Comparison of ENCODE assay signal across 1 cellular context in the genomic region with DNA sequence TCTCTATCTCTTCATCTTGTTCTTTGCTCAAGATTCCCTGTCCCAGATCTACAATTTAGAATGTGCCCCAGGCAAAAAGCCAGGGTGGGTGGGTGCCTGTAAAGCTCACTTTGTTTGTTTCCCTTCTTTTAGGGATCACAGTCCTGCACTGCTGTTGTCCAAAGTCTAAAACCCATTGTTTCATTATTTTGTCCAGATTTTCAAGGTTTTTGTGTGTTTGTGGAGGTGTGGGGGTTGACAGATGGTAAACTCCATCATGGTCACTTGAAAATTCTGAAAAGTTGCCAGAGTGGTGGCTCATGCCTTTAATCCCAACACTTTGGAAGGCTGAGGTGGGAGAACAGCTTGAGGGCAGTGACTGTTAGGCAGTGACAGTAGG.
TF ChIP-seq lines count a peak whose summit lies in the region.

No MANE protein-coding gene starts in this region.

TF ChIP-seq in HepG2, 621 proteins besides CTCF, POLR2A, EP300 and RAD21 (continued from another document and continues in another):
- TF ChIP-seq GABPA (IDR thresholded peaks at IDR 0.05; ENCODE audit: low read depth, low read length), result no peak
- no peak for TF ChIP-seq GABPA (CRISPR knock-in tag; IDR thresholded peaks at IDR 0.05; ENCODE audit: low read depth)
- no peak for TF ChIP-seq RBM39 (IDR thresholded peaks at IDR 0.05; ENCODE audit: low read depth, low read length, poor library complexity, severe bottlenecking)
- TF ChIP-seq MEIS1 (CRISPR knock-in tag; IDR thresholded peaks at IDR 0.05; ENCODE audit: borderline replicate concordance), result no peak
- TF ChIP-seq, protein P1, sequence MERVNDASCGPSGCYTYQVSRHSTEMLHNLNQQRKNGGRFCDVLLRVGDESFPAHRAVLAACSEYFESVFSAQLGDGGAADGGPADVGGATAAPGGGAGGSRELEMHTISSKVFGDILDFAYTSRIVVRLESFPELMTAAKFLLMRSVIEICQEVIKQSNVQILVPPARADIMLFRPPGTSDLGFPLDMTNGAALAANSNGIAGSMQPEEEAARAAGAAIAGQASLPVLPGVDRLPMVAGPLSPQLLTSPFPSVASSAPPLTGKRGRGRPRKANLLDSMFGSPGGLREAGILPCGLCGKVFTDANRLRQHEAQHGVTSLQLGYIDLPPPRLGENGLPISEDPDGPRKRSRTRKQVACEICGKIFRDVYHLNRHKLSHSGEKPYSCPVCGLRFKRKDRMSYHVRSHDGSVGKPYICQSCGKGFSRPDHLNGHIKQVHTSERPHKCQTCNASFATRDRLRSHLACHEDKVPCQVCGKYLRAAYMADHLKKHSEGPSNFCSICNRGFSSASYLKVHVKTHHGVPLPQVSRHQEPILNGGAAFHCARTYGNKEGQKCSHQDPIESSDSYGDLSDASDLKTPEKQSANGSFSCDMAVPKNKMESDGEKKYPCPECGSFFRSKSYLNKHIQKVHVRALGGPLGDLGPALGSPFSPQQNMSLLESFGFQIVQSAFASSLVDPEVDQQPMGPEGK (CRISPR knock-in tag; IDR thresholded peaks at IDR 0.05), result peak; percentile 62; the same call in 1 of the 2 replicates
- no peak for TF ChIP-seq CHD4 (IDR thresholded peaks at IDR 0.05; ENCODE audit: borderline replicate concordance, low read length)
- no peak for TF ChIP-seq YEATS4 (CRISPR knock-in tag; IDR thresholded peaks at IDR 0.05; ENCODE audit: borderline replicate concordance)
- TF ChIP-seq ZMYM4 (CRISPR knock-in tag; IDR thresholded peaks at IDR 0.05), result peak; percentile 55; the same call in 1 of the 2 replicates
- peak; percentile 83 for TF ChIP-seq GATAD2A (CRISPR knock-in tag; IDR thresholded peaks at IDR 0.05)
- TF ChIP-seq, protein P2, sequence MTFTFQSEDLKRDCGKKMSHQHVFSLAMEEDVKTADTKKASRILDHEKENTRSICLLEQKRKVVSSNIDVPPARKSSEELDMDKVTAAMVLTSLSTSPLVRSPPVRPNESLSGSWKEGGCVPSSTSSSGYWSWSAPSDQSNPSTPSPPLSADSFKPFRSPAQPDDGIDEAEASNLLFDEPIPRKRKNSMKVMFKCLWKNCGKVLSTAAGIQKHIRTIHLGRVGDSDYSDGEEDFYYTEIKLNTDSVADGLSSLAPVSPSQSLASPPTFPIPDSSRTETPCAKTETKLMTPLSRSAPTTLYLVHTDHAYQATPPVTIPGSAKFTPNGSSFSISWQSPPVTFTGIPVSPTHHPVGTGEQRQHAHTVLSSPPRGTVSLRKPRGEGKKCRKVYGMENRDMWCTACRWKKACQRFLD (CRISPR knock-in tag; IDR thresholded peaks at IDR 0.05; ENCODE audit: borderline replicate concordance), result no peak
- no peak for TF ChIP-seq ZNF256 (CRISPR knock-in tag; conservative IDR thresholded peaks at IDR 0.05)
- peak; percentile 44; the same call in 1 of the 2 replicates for TF ChIP-seq ARNTL (CRISPR knock-in tag; IDR thresholded peaks at IDR 0.05)
- TF ChIP-seq TCF7 (IDR thresholded peaks at IDR 0.05; ENCODE audit: low read depth), result peak; percentile 34; the same call in 1 of the 2 replicates
- TF ChIP-seq TBX2 (CRISPR knock-in tag; IDR thresholded peaks at IDR 0.05; ENCODE audit: borderline replicate concordance), result peak; percentile 89
- TF ChIP-seq, protein P3, sequence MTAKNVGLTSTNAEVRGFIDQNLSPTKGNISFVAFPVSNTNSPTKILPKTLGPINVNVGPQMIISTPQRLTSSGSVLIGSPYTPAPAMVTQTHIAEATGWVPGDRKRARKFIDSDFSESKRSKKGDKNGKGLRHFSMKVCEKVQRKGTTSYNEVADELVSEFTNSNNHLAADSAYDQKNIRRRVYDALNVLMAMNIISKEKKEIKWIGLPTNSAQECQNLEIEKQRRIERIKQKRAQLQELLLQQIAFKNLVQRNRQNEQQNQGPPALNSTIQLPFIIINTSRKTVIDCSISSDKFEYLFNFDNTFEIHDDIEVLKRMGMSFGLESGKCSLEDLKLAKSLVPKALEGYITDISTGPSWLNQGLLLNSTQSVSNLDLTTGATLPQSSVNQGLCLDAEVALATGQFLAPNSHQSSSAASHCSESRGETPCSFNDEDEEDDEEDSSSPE (CRISPR knock-in tag; IDR thresholded peaks at IDR 0.05), result no peak
- no peak for TF ChIP-seq ZNF225 (CRISPR knock-in tag; IDR thresholded peaks at IDR 0.05)
- TF ChIP-seq, protein P4, sequence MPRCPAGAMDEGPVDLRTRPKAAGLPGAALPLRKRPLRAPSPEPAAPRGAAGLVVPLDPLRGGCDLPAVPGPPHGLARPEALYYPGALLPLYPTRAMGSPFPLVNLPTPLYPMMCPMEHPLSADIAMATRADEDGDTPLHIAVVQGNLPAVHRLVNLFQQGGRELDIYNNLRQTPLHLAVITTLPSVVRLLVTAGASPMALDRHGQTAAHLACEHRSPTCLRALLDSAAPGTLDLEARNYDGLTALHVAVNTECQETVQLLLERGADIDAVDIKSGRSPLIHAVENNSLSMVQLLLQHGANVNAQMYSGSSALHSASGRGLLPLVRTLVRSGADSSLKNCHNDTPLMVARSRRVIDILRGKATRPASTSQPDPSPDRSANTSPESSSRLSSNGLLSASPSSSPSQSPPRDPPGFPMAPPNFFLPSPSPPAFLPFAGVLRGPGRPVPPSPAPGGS (CRISPR knock-in tag; IDR thresholded peaks at IDR 0.05), result no peak
- TF ChIP-seq AHR (CRISPR knock-in tag; IDR thresholded peaks at IDR 0.05), result no peak
- TF ChIP-seq MTA1 (CRISPR knock-in tag; IDR thresholded peaks at IDR 0.05; ENCODE audit: borderline replicate concordance), result no peak
- TF ChIP-seq ZSCAN22 (CRISPR knock-in tag; IDR thresholded peaks at IDR 0.05), result no peak
- TF ChIP-seq ZNF530 (CRISPR knock-in tag; IDR thresholded peaks at IDR 0.05; ENCODE audit: low read depth), result no peak
- no peak for TF ChIP-seq HNRNPLL (IDR thresholded peaks at IDR 0.05; ENCODE audit: low read depth, low read length, poor library complexity, severe bottlenecking)
- peak; percentile 69; the same call in 1 of the 2 replicates for TF ChIP-seq TGIF2 (CRISPR knock-in tag; IDR thresholded peaks at IDR 0.05)
- no peak for TF ChIP-seq SMARCC2 (IDR thresholded peaks at IDR 0.05)
- TF ChIP-seq RARA (CRISPR knock-in tag; IDR thresholded peaks at IDR 0.05), result peak; percentile 42
- TF ChIP-seq LCORL (IDR thresholded peaks at IDR 0.05), result peak; percentile 87
- TF ChIP-seq LCORL (CRISPR knock-in tag; IDR thresholded peaks at IDR 0.05), result peak; percentile 98
- TF ChIP-seq, protein P5, sequence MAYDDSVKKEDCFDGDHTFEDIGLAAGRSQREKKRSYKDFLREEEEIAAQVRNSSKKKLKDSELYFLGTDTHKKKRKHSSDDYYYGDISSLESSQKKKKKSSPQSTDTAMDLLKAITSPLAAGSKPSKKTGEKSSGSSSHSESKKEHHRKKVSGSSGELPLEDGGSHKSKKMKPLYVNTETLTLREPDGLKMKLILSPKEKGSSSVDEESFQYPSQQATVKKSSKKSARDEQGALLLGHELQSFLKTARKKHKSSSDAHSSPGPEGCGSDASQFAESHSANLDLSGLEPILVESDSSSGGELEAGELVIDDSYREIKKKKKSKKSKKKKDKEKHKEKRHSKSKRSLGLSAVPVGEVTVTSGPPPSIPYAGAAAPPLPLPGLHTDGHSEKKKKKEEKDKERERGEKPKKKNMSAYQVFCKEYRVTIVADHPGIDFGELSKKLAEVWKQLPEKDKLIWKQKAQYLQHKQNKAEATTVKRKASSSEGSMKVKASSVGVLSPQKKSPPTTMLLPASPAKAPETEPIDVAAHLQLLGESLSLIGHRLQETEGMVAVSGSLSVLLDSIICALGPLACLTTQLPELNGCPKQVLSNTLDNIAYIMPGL (CRISPR knock-in tag; IDR thresholded peaks at IDR 0.05; ENCODE audit: borderline replicate concordance in 1 of 2, low read depth in 1 of 2), result no peak
- no peak for TF ChIP-seq ZNF563 (CRISPR knock-in tag; IDR thresholded peaks at IDR 0.05)
- TF ChIP-seq, protein P6, sequence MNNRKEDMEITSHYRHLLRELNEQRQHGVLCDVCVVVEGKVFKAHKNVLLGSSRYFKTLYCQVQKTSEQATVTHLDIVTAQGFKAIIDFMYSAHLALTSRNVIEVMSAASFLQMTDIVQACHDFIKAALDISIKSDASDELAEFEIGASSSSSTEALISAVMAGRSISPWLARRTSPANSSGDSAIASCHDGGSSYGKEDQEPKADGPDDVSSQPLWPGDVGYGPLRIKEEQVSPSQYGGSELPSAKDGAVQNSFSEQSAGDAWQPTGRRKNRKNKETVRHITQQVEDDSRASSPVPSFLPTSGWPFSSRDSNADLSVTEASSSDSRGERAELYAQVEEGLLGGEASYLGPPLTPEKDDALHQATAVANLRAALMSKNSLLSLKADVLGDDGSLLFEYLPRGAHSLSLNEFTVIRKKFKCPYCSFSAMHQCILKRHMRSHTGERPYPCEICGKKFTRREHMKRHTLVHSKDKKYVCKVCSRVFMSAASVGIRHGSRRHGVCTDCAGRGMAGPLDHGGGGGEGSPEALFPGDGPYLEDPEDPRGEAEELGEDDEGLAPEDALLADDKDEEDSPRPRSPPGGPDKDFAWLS (CRISPR knock-in tag; IDR thresholded peaks at IDR 0.05; ENCODE audit: borderline replicate concordance), result no peak
- no peak for TF ChIP-seq ZNF543 (CRISPR knock-in tag; IDR thresholded peaks at IDR 0.05)
- TF ChIP-seq, protein P7, sequence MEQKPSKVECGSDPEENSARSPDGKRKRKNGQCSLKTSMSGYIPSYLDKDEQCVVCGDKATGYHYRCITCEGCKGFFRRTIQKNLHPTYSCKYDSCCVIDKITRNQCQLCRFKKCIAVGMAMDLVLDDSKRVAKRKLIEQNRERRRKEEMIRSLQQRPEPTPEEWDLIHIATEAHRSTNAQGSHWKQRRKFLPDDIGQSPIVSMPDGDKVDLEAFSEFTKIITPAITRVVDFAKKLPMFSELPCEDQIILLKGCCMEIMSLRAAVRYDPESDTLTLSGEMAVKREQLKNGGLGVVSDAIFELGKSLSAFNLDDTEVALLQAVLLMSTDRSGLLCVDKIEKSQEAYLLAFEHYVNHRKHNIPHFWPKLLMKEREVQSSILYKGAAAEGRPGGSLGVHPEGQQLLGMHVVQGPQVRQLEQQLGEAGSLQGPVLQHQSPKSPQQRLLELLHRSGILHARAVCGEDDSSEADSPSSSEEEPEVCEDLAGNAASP (CRISPR knock-in tag; IDR thresholded peaks at IDR 0.05; ENCODE audit: borderline replicate concordance), result no peak
- no peak for TF ChIP-seq PHB2 (IDR thresholded peaks at IDR 0.05; ENCODE audit: partially characterized antibody)
- TF ChIP-seq, protein P8, sequence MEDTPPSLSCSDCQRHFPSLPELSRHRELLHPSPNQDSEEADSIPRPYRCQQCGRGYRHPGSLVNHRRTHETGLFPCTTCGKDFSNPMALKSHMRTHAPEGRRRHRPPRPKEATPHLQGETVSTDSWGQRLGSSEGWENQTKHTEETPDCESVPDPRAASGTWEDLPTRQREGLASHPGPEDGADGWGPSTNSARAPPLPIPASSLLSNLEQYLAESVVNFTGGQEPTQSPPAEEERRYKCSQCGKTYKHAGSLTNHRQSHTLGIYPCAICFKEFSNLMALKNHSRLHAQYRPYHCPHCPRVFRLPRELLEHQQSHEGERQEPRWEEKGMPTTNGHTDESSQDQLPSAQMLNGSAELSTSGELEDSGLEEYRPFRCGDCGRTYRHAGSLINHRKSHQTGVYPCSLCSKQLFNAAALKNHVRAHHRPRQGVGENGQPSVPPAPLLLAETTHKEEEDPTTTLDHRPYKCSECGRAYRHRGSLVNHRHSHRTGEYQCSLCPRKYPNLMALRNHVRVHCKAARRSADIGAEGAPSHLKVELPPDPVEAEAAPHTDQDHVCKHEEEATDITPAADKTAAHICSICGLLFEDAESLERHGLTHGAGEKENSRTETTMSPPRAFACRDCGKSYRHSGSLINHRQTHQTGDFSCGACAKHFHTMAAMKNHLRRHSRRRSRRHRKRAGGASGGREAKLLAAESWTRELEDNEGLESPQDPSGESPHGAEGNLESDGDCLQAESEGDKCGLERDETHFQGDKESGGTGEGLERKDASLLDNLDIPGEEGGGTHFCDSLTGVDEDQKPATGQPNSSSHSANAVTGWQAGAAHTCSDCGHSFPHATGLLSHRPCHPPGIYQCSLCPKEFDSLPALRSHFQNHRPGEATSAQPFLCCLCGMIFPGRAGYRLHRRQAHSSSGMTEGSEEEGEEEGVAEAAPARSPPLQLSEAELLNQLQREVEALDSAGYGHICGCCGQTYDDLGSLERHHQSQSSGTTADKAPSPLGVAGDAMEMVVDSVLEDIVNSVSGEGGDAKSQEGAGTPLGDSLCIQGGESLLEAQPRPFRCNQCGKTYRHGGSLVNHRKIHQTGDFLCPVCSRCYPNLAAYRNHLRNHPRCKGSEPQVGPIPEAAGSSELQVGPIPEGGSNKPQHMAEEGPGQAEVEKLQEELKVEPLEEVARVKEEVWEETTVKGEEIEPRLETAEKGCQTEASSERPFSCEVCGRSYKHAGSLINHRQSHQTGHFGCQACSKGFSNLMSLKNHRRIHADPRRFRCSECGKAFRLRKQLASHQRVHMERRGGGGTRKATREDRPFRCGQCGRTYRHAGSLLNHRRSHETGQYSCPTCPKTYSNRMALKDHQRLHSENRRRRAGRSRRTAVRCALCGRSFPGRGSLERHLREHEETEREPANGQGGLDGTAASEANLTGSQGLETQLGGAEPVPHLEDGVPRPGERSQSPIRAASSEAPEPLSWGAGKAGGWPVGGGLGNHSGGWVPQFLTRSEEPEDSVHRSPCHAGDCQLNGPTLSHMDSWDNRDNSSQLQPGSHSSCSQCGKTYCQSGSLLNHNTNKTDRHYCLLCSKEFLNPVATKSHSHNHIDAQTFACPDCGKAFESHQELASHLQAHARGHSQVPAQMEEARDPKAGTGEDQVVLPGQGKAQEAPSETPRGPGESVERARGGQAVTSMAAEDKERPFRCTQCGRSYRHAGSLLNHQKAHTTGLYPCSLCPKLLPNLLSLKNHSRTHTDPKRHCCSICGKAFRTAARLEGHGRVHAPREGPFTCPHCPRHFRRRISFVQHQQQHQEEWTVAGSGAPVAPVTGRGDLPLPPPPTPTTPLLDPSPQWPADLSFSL (CRISPR knock-in tag; IDR thresholded peaks at IDR 0.05), result peak; percentile 81; the same call in 1 of the 2 replicates
- peak; percentile 89 for TF ChIP-seq PHF21A (CRISPR knock-in tag; IDR thresholded peaks at IDR 0.05)
- TF ChIP-seq HES4 (CRISPR knock-in tag; IDR thresholded peaks at IDR 0.05; ENCODE audit: borderline replicate concordance), result no peak
- TF ChIP-seq MXI1 (IDR thresholded peaks at IDR 0.05; ENCODE audit: borderline replicate concordance, low read depth, low read length), result no peak
- TF ChIP-seq MXD4 (CRISPR knock-in tag; IDR thresholded peaks at IDR 0.05), result no peak
- TF ChIP-seq ZNF12 (CRISPR knock-in tag; IDR thresholded peaks at IDR 0.05), result no peak
- no peak for TF ChIP-seq ZNF550 (CRISPR knock-in tag; IDR thresholded peaks at IDR 0.05; ENCODE audit: borderline replicate concordance)
- TF ChIP-seq ZNF577 (CRISPR knock-in tag; IDR thresholded peaks at IDR 0.05; ENCODE audit: borderline replicate concordance, low read depth), result no peak
- peak; percentile 28; the same call in 1 of the 2 replicates for TF ChIP-seq ZNF788 (CRISPR knock-in tag; IDR thresholded peaks at IDR 0.05; ENCODE audit: borderline replicate concordance)
- TF ChIP-seq, protein P9, sequence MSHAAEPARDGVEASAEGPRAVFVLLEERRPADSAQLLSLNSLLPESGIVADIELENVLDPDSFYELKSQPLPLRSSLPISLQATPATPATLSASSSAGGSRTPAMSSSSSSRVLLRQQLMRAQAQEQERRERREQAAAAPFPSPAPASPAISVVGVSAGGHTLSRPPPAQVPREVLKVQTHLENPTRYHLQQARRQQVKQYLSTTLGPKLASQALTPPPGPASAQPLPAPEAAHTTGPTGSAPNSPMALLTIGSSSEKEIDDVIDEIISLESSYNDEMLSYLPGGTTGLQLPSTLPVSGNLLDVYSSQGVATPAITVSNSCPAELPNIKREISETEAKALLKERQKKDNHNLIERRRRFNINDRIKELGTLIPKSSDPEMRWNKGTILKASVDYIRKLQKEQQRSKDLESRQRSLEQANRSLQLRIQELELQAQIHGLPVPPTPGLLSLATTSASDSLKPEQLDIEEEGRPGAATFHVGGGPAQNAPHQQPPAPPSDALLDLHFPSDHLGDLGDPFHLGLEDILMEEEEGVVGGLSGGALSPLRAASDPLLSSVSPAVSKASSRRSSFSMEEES (CRISPR knock-in tag; IDR thresholded peaks at IDR 0.05), result 0 out of 2 replicates have a peak, but pooled peaks have one; percentile 35
- peak; percentile 80 for TF ChIP-seq NCOA2 (CRISPR knock-in tag; IDR thresholded peaks at IDR 0.05)
- TF ChIP-seq ZC3H13 (CRISPR knock-in tag; IDR thresholded peaks at IDR 0.05), result no peak
